ENCODE assay signal across 8 cellular contexts in the genomic region with DNA sequence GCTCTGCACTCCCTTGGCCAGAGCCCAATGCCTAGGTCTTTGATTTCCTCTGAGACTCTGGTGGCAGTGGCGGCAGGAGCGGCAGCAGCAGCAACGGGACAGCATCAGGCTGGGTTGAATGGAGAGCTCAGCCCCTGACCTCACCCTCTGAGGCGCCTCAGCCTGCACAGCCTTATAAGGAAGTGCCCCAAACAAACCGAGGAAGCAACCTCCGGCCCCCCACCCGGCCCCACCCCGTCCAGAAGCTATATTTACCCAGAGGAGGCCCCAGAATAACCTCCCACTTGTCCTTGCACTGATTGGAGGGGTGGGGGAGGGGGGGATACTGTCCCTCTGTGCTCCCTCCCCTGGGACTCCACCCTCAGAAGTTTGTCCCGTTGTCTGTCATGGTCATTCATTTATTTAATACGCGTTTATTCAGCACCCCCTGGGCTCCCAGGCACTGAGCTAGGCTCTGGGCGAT. TPM values are rescaled to one million over a fixed set of nuclear protein-coding genes. Genes with fewer than 3 reads are reported as not detected.
DNase-seq lines count a peak whose midpoint lies in the region; ATAC-seq and TF ChIP-seq lines count a peak whose summit lies in the region.

No MANE protein-coding gene starts in this region.

- H3K79me1 ChIP-seq in mesenchymal stem cell (replicated peaks; ENCODE audit: low read length, poor library complexity, severe bottlenecking): no peaks in the 10 kb centered on the region

- dilution Hi-C loops in mammary epithelial cell (cut with HindIII; ENCODE audit: low sequenced_read_pairs): no loop called here

- H3K4me2 ChIP-seq in mammary epithelial cell (ENCODE audit: insufficient read depth, low read depth, low read length): no peak overlapping the region
- H3K4me2 ChIP-seq in mesenchymal stem cell (ENCODE audit: low read length, poor library complexity, severe bottlenecking): peak overlapping the region; percentile 15

- H3K4me1 ChIP-seq in breast epithelium: peaks cover 28 to 44% of the 10 kb centered on the region in 2 donors
- peaks cover 24% of the 10 kb centered on the region for H3K4me1 ChIP-seq in mammary epithelial cell (ENCODE audit: insufficient read depth, low read length)
- peaks cover 57% of the 10 kb centered on the region for H3K4me1 ChIP-seq in mesenchymal stem cell (ENCODE audit: control insufficient read depth, insufficient read depth, low read depth, low read length)

- H4K91ac ChIP-seq in mesenchymal stem cell (ENCODE audit: low read length): peak overlapping the region; percentile 91

- H3K4ac ChIP-seq in mesenchymal stem cell (ENCODE audit: low read depth in 1 of 2, low read length in 2 of 2): peak overlapping the region; percentile 86 to 95

- DNase-seq in breast epithelium (ENCODE audit: low spot score in 2 of 2) (no peak), mammary epithelial cell (no peak), caudate nucleus (lab: John Stamatoyannopoulos, UW) (peak in 11 of 61 donors; percentile 15 to 47 (median 28)), mesenchymal stem cell (peak; percentile 64), NCI-H1105 (lab: John Stamatoyannopoulos, UW) (no peak), T-helper 2 cell (no peak), T-helper 9 cell (no peak)

- peak overlapping the region; percentile 95 for H2AK5ac ChIP-seq in mesenchymal stem cell (ENCODE audit: low read length, severe bottlenecking)

- CTCF ChIA-PET in mammary epithelial cell (lab: Charles Lee; ENCODE audit: low non-redundant PET): no interaction called here

- H3K14ac ChIP-seq in mesenchymal stem cell (ENCODE audit: low read length in 2 of 2): peak overlapping the region in 1 of 2 experiments; percentile 87

- TF ChIP-seq POLR2A in breast epithelium (IDR thresholded peaks at IDR 0.05): no peak

- H4K20me1 ChIP-seq in mammary epithelial cell (ENCODE audit: insufficient read depth, low read length): no peaks in the 10 kb centered on the region

- in situ Hi-C loops in mammary epithelial cell (cut with MboI; ENCODE audit: low sequenced_read_pairs in 2 of 2): no loop called here

- peak overlapping the region; percentile 96 for H2BK15ac ChIP-seq in mesenchymal stem cell (ENCODE audit: low read depth, poor library complexity, severe bottlenecking)

- no peak for ATAC-seq in GM19324 (IDR thresholded peaks at IDR 0.05; ENCODE audit: low FRiP score, unreplicated experiment)

- peak overlapping the region; percentile 90 for H4K8ac ChIP-seq in mesenchymal stem cell (ENCODE audit: low read length)

- no TSS peak for BruUV-seq in mammary epithelial cell (replicated peaks; lab: Mats Ljungman, UMichigan)

- H2BK5ac ChIP-seq in mesenchymal stem cell (ENCODE audit: low read depth, low read length, poor library complexity, severe bottlenecking): no peak overlapping the region

- H3K36me3 ChIP-seq in breast epithelium (no peaks in the 10 kb centered on the region), mammary epithelial cell (ENCODE audit: insufficient read depth, low read length) (no peaks in the 10 kb centered on the region), mesenchymal stem cell (ENCODE audit: control insufficient read depth in 1 of 2, insufficient read depth in 2 of 2, low read depth in 1 of 2, low read length in 2 of 2) (peaks cover 0 to 12% of the 10 kb centered on the region in 2 experiments)

- no peak for TF ChIP-seq CTCF in breast epithelium (IDR thresholded peaks at IDR 0.05)
- no peak for TF ChIP-seq CTCF in mammary epithelial cell (conservative IDR thresholded peaks at IDR 0.05 in 1 of 2, IDR thresholded peaks at IDR 0.05 in 1 of 2; ENCODE audit: extremely low read depth in 1 of 2, insufficient read depth in 1 of 2, low read depth in 1 of 2, low read length in 2 of 2)

- H3K9ac ChIP-seq in mammary epithelial cell (ENCODE audit: insufficient read depth, low read length): no peak overlapping the region
- peak overlapping the region; percentile 7 for H3K9ac ChIP-seq in mesenchymal stem cell (ENCODE audit: low read length)

- intact Hi-C loops in breast epithelium (cut with DNase I; ENCODE audit: low total_unique reads): loop anchor here (10.0 kb wide), 1 partner anchor 170 kb away; no protein-coding TSS in a partner anchor
- intact Hi-C loops in mammary epithelial cell (cut with micrococcal nuclease): no loop called here

- H2AFZ ChIP-seq in mammary epithelial cell (ENCODE audit: low read depth, low read length): no peak overlapping the region
- H2AFZ ChIP-seq in mesenchymal stem cell (ENCODE audit: low read depth, low read length): no peak overlapping the region

- H3K9me3 ChIP-seq in breast epithelium: no peaks in the 10 kb centered on the region
- H3K9me3 ChIP-seq in mammary epithelial cell (replicated peaks; ENCODE audit: insufficient read depth, low read length): no peaks in the 10 kb centered on the region
- no peaks in the 10 kb centered on the region for H3K9me3 ChIP-seq in mesenchymal stem cell (ENCODE audit: control insufficient read depth, low read length)

- peak overlapping the region in 1 of 2 experiments; percentile 46 for H3K23ac ChIP-seq in mesenchymal stem cell (ENCODE audit: low read length in 2 of 2)

- H3K4me3 ChIP-seq in breast epithelium (peak overlapping the region in 1 of 3 donors; percentile 5), mammary epithelial cell (replicated peaks in 1 of 3; ENCODE audit: insufficient read depth in 1 of 3, low read depth in 2 of 3, low read length in 3 of 3) (no peak overlapping the region), mesenchymal stem cell (ENCODE audit: insufficient read depth in 1 of 2, low read depth in 1 of 2, low read length in 2 of 2) (no peak overlapping the region)

- H3K27me3 ChIP-seq in breast epithelium: no peaks in the 10 kb centered on the region
- H3K27me3 ChIP-seq in mammary epithelial cell (ENCODE audit: insufficient read depth, low read length): no peaks in the 10 kb centered on the region
- H3K27me3 ChIP-seq in mesenchymal stem cell (ENCODE audit: control insufficient read depth in 1 of 2, insufficient read depth in 1 of 2, low read length in 2 of 2): no peaks in the 10 kb centered on the region

- peaks cover 6% of the 10 kb centered on the region for H3K79me2 ChIP-seq in mammary epithelial cell (ENCODE audit: insufficient read depth, low read length)

- H2BK120ac ChIP-seq in mesenchymal stem cell (ENCODE audit: low read depth, low read length): peak overlapping the region; percentile 80

- 48% methylated on average over 8 of the region's 12 CpGs for WGBS in mammary epithelial cell (ENCODE audit: low coverage, missing lambda C conversion rate)
- 18% methylated on average over 8 of the region's 12 CpGs for WGBS in mesenchymal stem cell

- H3K27ac ChIP-seq in breast epithelium (peak overlapping the region; percentile 85 to 86), mammary epithelial cell (ENCODE audit: insufficient read depth, low read depth, low read length) (no peak overlapping the region), caudate nucleus (ENCODE audit: low read depth, low read length) (peak overlapping the region; percentile 54), mesenchymal stem cell (ENCODE audit: low read length, poor library complexity, severe bottlenecking) (peak overlapping the region; percentile 11)

- peak overlapping the region; percentile 84 to 92 for H3K18ac ChIP-seq in mesenchymal stem cell (ENCODE audit: low read depth in 1 of 2, low read length in 2 of 2)

- H2BK12ac ChIP-seq in mesenchymal stem cell (ENCODE audit: low read length in 2 of 2): peak overlapping the region; percentile 82 to 98

RNA-seq across cellular contexts. Expression of a gene that starts 12.2 kb away (rescaled TPM):
- total RNA-seq in breast epithelium (10 to 100 TPM in 2 of 3 donors, 1 to 10 TPM in 1; 9.9 to 28.5 (median 14.9) TPM), mammary epithelial cell (10 to 100 TPM in 1 of 2 donors, under 1 TPM in 1; 0.07 to 49.0 TPM)
- 0.06 TPM for polyA plus RNA-seq in mammary epithelial cell
- polyA minus RNA-seq in mammary epithelial cell: not detected
- polyA plus RNA-seq in mesenchymal stem cell (2013, experiment 1 of 2): 49.2 TPM
- 45.3 TPM for polyA plus RNA-seq in mesenchymal stem cell (2013, experiment 2 of 2)

RNA-seq across cellular contexts. Expression of a gene that starts 23.1 kb away (rescaled TPM):
- total RNA-seq in breast epithelium (under 1 TPM in 1 of 3 donors, not detected in 2; 0.44 TPM), mammary epithelial cell (not detected)
- polyA plus RNA-seq in mammary epithelial cell: not detected
- polyA minus RNA-seq in mammary epithelial cell: not detected
- 0.33 TPM for polyA plus RNA-seq in mesenchymal stem cell (2013, experiment 1 of 2)
- polyA plus RNA-seq in mesenchymal stem cell (2013, experiment 2 of 2): 0.23 TPM

RNA-seq across cellular contexts. Expression of a gene that starts 40.4 kb away (rescaled TPM):
- total RNA-seq in breast epithelium (10 to 100 TPM in 2 of 3 donors, 1 to 10 TPM in 1; 4.2 to 61.6 (median 28.2) TPM), mammary epithelial cell (10 to 100 TPM in 1 of 2 donors, 1 to 10 TPM in 1; 7.0 to 29.5 TPM)
- polyA plus RNA-seq in mammary epithelial cell: 6.2 TPM
- polyA minus RNA-seq in mammary epithelial cell: 1.3 TPM
- polyA plus RNA-seq in mesenchymal stem cell (2013, experiment 1 of 2): 42.6 TPM
- 41.2 TPM for polyA plus RNA-seq in mesenchymal stem cell (2013, experiment 2 of 2)

RNA-seq across cellular contexts. Expression of a gene that starts 45.8 kb away (rescaled TPM):
- total RNA-seq in breast epithelium (not detected), mammary epithelial cell (not detected)
- polyA plus RNA-seq in mammary epithelial cell: not detected
- not detected for polyA minus RNA-seq in mammary epithelial cell
- polyA plus RNA-seq in mesenchymal stem cell (2013, experiment 1 of 2): 0.07 TPM
- 0.07 TPM for polyA plus RNA-seq in mesenchymal stem cell (2013, experiment 2 of 2)
